ENCODE assay signal across 29 cellular contexts in genomic region chr10:68848281-68848680, GRCh38.
"Had no signal": no experiment of that assay in that cellular context is flagged by ENCODE, and none has a peak within 500 bp of the region (broad histone marks: within the 10 kb centered on the region; RNA-seq: fewer than 3 reads in every experiment).

No MANE protein-coding gene starts in this region.

- H3K9me3 Mint-ChIP-seq: mesothelial cell of epicardium; natural killer cell; stimulated activated naive B cell treated with anti-CD40 and anti-IgM and Interleukin-4, amounts not matched to agents 10 μg/mL and 1 μg/mL and 100 μg/mL, for 72 hours had no signal

- H3K27ac ChIP-seq: hepatocyte, lower lobe of right lung, pancreas, prostate gland, skin epidermis, stomach, suprapubic skin, thoracic aorta, tibial artery, upper lobe of right lung had no signal

- H3K4me3 ChIP-seq: hepatocyte, lower lobe of right lung, pancreas, prostate gland, skin epidermis, stomach, suprapubic skin, thoracic aorta, tibial artery, upper lobe of right lung had no signal

- H3K27me3 Mint-ChIP-seq: naive B cell; stimulated activated naive B cell treated with anti-CD40 and anti-IgM and Interleukin-4, amounts not matched to agents 10 μg/mL and 1 μg/mL and 100 μg/mL, for 72 hours had no signal

- H3K4me2 ChIP-seq: hepatocyte had no signal

- H3K27ac Mint-ChIP-seq: mesothelial cell of epicardium; naive B cell; natural killer cell; stimulated activated naive B cell treated with anti-CD40 and anti-IgM and Interleukin-4, amounts not matched to agents 10 μg/mL and 1 μg/mL and 100 μg/mL, for 72 hours had no signal

- H3K36me3 ChIP-seq: lower lobe of right lung, pancreas, prostate gland, stomach, suprapubic skin, thoracic aorta, tibial artery, upper lobe of right lung had no signal

- H3K27me3 ChIP-seq: hepatocyte, pancreas, stomach, suprapubic skin, tibial artery, upper lobe of right lung had no signal

- DNase-seq: islet precursor cell; lower lobe of right lung; mammary epithelial cell; mesenchymal stem cell; naive B cell; natural killer cell; nucleus accumbens; pancreas; retina; right cardiac atrium; stimulated activated CD4-positive, alpha-beta T cell treated with anti-CD3 and anti-CD28 coated beads, Interleukin-12 subunit alpha, Interleukin-12 subunit beta, amount 100 ng/mL, for 4 hours; stimulated activated CD4-positive, alpha-beta T cell treated with anti-CD3 and anti-CD28 coated beads, Interleukin-15, amount 100 ng/mL, for 24 hours; stimulated activated CD4-positive, alpha-beta T cell treated with anti-CD3 and anti-CD28 coated beads, Interleukin-2, amount 100 ng/mL, for 24 hours; stimulated activated CD4-positive, alpha-beta T cell treated with anti-CD3 and anti-CD28 coated beads, Interleukin-4, amount 100 ng/mL, for 1 hour; stimulated activated naive B cell treated with anti-CD40 and anti-IgM and Interleukin-4, amounts not matched to agents 10 μg/mL and 1 μg/mL and 100 μg/mL, for 72 hours; stimulated activated naive CD8-positive, alpha-beta T cell treated with anti-CD3 and anti-CD28 coated beads, Interleukin-15, Interleukin-2, amounts not matched to agents 100 U/mL and 50 U/mL, for 24 hours; stomach; tibial artery; trophoblast cell; upper lobe of right lung had no signal

- H3K36me3 Mint-ChIP-seq: mesothelial cell of epicardium; naive B cell; natural killer cell; stimulated activated naive B cell treated with anti-CD40 and anti-IgM and Interleukin-4, amounts not matched to agents 10 μg/mL and 1 μg/mL and 100 μg/mL, for 72 hours had no signal

- H3K4me1 Mint-ChIP-seq: mesothelial cell of epicardium; naive B cell; natural killer cell; stimulated activated naive B cell treated with anti-CD40 and anti-IgM and Interleukin-4, amounts not matched to agents 10 μg/mL and 1 μg/mL and 100 μg/mL, for 72 hours had no signal

- FAIRE-seq: pancreas, urothelium cell line had no signal

- ATAC-seq: left lobe of liver; lower lobe of right lung; natural killer cell; pancreas; right cardiac atrium; sciatic nerve; stimulated activated naive B cell treated with anti-CD40 and anti-IgM and Interleukin-4, amounts not matched to agents 10 μg/mL and 1 μg/mL and 100 μg/mL, for 72 hours; stimulated activated naive CD8-positive, alpha-beta T cell treated with anti-CD3 and anti-CD28 coated beads, Interleukin-15, Interleukin-2, amounts not matched to agents 100 U/mL and 50 U/mL, for 24 hours; upper lobe of right lung had no signal

- H3K79me2 ChIP-seq: hepatocyte had no signal

- H3K9me3 ChIP-seq: lower lobe of right lung, pancreas, prostate gland, stomach, suprapubic skin, thoracic aorta, tibial artery, upper lobe of right lung had no signal

- H3K4me1 ChIP-seq: lower lobe of right lung, pancreas, prostate gland, stomach, suprapubic skin, tibial artery, upper lobe of right lung had no signal

- H3K4me3 Mint-ChIP-seq: mesothelial cell of epicardium; naive B cell; natural killer cell; stimulated activated naive B cell treated with anti-CD40 and anti-IgM and Interleukin-4, amounts not matched to agents 10 μg/mL and 1 μg/mL and 100 μg/mL, for 72 hours had no signal

- H2AFZ ChIP-seq: hepatocyte had no signal
